Comparison of ENCODE assay signal across 28 cellular contexts in genomic region chr22:47705350-47705749, GRCh38.
DNase-seq lines count a peak whose midpoint lies in the region; ATAC-seq, FAIRE-seq and TF ChIP-seq lines count a peak whose summit lies in the region.
"Had no signal": no experiment of that assay in that cellular context is flagged by ENCODE, and none has a peak within 500 bp of the region (broad histone marks: within the 10 kb centered on the region; RNA-seq: fewer than 3 reads in every experiment).

No MANE protein-coding gene starts in this region.

- H3K9ac ChIP-seq in IMR-90 (ENCODE audit: low read depth, low read length) (no peak overlapping the region), PC-3 (ENCODE audit: low read length) (no peak overlapping the region), H1 (replicated peaks in 1 of 4; ENCODE audit: extremely low read depth in 1 of 4, low read depth in 3 of 4, low read length in 3 of 4) (no peak overlapping the region)
- H3K9ac ChIP-seq: BLaER1 had no signal

- TF ChIP-seq RAD21 in IMR-90 (IDR thresholded peaks at IDR 0.05; ENCODE audit: low read length) (no peak), H1 (IDR thresholded peaks at IDR 0.05 in 1 of 2, conservative IDR thresholded peaks at IDR 0.05 in 1 of 2; ENCODE audit: low read depth in 2 of 2, low read length in 2 of 2) (no peak)

- H4K20me1 ChIP-seq in IMR-90 (ENCODE audit: insufficient read depth, low read length) (no peaks in the 10 kb centered on the region), PC-3 (ENCODE audit: low read length) (no peaks in the 10 kb centered on the region), H1 (replicated peaks in 1 of 2; ENCODE audit: control insufficient read depth in 1 of 2, insufficient read depth in 2 of 2, low read length in 2 of 2) (no peaks in the 10 kb centered on the region)
- H4K20me1 ChIP-seq: BLaER1 had no signal

- H4K91ac ChIP-seq in IMR-90 (ENCODE audit: insufficient read depth, low read depth, low read length) (no peak overlapping the region), H1 (replicated peaks; ENCODE audit: insufficient read length, low read length) (no peak overlapping the region)

- H3K14ac ChIP-seq in IMR-90 (replicated peaks; ENCODE audit: low read depth, low read length) (no peak overlapping the region), H1 (ENCODE audit: insufficient read length) (no peak overlapping the region)

- POLR2A ChIA-PET in IMR-90 (lab: Charles Lee; ENCODE audit: unreplicated experiment) (no interaction called here), PC-3 (lab: Charles Lee; ENCODE audit: unreplicated experiment) (no interaction called here), H1 (lab: Charles Lee; ENCODE audit: partially characterized antibody) (no interaction called here)

- H3K79me2 ChIP-seq in PC-3 (ENCODE audit: low read length) (no peaks in the 10 kb centered on the region), H1 (ENCODE audit: control insufficient read depth in 1 of 2, insufficient read depth in 2 of 2, low read length in 2 of 2) (no peaks in the 10 kb centered on the region)

- H2BK120ac ChIP-seq in IMR-90 (ENCODE audit: low read depth, low read length) (no peak overlapping the region), H1 (replicated peaks; ENCODE audit: low read depth, low read length) (no peak overlapping the region)

- no peak overlapping the region for H3K18ac ChIP-seq in IMR-90 (ENCODE audit: low read depth, low read length)
- H3K18ac ChIP-seq in H1 (ENCODE audit: extremely low read depth, low read length): no peak overlapping the region

- no peaks in the 10 kb centered on the region for H3K9me2 ChIP-seq in PC-3 (replicated peaks; ENCODE audit: low read length)

- no peak overlapping the region for H3K27ac Mint-ChIP-seq in natural killer cell treated with Interleukin-12 subunit alpha and Interleukin-12 subunit beta and Interleukin-15 and Interleukin-18, amount 100 ng/mL, for 72 hours
- H3K27ac Mint-ChIP-seq: CD14-positive monocyte; CD4-positive, alpha-beta memory T cell; CD8-positive, alpha-beta memory T cell had no signal

- no peak overlapping the region for H2AK9ac ChIP-seq in IMR-90 (replicated peaks; ENCODE audit: low read depth, low read length, poor library complexity)

- H3K4me1 Mint-ChIP-seq in natural killer cell treated with Interleukin-12 subunit alpha and Interleukin-12 subunit beta and Interleukin-15 and Interleukin-18, amount 100 ng/mL, for 72 hours (ENCODE audit: low read depth in 2 of 2): no peaks in the 10 kb centered on the region
- H3K4me1 Mint-ChIP-seq: CD14-positive monocyte; CD4-positive, alpha-beta memory T cell; CD4-positive, CD25-positive, alpha-beta regulatory T cell; CD8-positive, alpha-beta memory T cell had no signal

- FAIRE-seq in H1 (lab: Jason Lieb, UNC): no peak
- FAIRE-seq: A204.1, GM12891, GM19239 had no signal

- no peaks in the 10 kb centered on the region for H3K79me1 ChIP-seq in IMR-90 (ENCODE audit: low read depth in 1 of 2, low read length in 2 of 2)
- H3K79me1 ChIP-seq in H1 (ENCODE audit: low read depth, low read length): no peaks in the 10 kb centered on the region

- H2AK5ac ChIP-seq in IMR-90 (ENCODE audit: low read depth, low read length) (no peak overlapping the region), H1 (ENCODE audit: low read depth, low read length) (no peak overlapping the region)

- H3K4ac ChIP-seq in IMR-90 (ENCODE audit: low read depth, low read length) (no peak overlapping the region), H1 (replicated peaks; ENCODE audit: insufficient read length, low read depth, low read length) (no peak overlapping the region)

- ATAC-seq in IMR-90 (ENCODE audit: low read depth): no peak
- no peak for ATAC-seq in PC-3
- ATAC-seq in natural killer cell treated with Interleukin-12 subunit alpha and Interleukin-12 subunit beta and Interleukin-15 and Interleukin-18, amount 100 ng/mL, for 72 hours: no peak
- no peak for ATAC-seq in heart left ventricle

- intact Hi-C loops in IMR-90 (cut with micrococcal nuclease): no loop called here
- intact Hi-C loops in PC-3 (cut with micrococcal nuclease): no loop called here
- intact Hi-C loops in esophagus muscularis mucosa (cut with DNase I): no loop called here
- intact Hi-C loops in heart left ventricle (cut with DNase I): no loop called here

- H4K5ac ChIP-seq in IMR-90 (ENCODE audit: low read depth, low read length): no peak overlapping the region
- no peak overlapping the region for H4K5ac ChIP-seq in H1 (ENCODE audit: insufficient read length, low read depth, low read length)

- H2BK20ac ChIP-seq in IMR-90 (ENCODE audit: low read depth, low read length) (no peak overlapping the region), H1 (ENCODE audit: low read length) (no peak overlapping the region)

- dilution Hi-C loops in IMR-90 (cut with HindIII; ENCODE audit: low sequenced_read_pairs, unreplicated experiment): no loop called here

- TF ChIP-seq POLR2A in IMR-90 (IDR thresholded peaks at IDR 0.05; ENCODE audit: low read depth, low read length): no peak
- TF ChIP-seq POLR2A in H1 (IDR thresholded peaks at IDR 0.05; ENCODE audit: control extremely low read depth in 1 of 2, low read depth in 2 of 2, low read length in 2 of 2): no peak
- no peak for TF ChIP-seq POLR2A in esophagus muscularis mucosa (IDR thresholded peaks at IDR 0.05; ENCODE audit: low read depth)
- TF ChIP-seq POLR2A in heart left ventricle (IDR thresholded peaks at IDR 0.05): no peak

- TF ChIP-seq CTCF in IMR-90 (conservative IDR thresholded peaks at IDR 0.05; ENCODE audit: low read depth, low read length) (no peak), PC-3 (conservative IDR thresholded peaks at IDR 0.05; ENCODE audit: low read depth, low read length) (no peak), H1 (IDR thresholded peaks at IDR 0.05; ENCODE audit: control extremely low read depth in 1 of 3, insufficient read depth in 1 of 3, low read depth in 1 of 3, low read length in 3 of 3) (no peak), esophagus muscularis mucosa (IDR thresholded peaks at IDR 0.05) (no peak), GM10266 (IDR thresholded peaks at IDR 0.05; ENCODE audit: control insufficient read depth, insufficient read depth, low read depth, missing control alignments) (no peak), heart left ventricle (IDR thresholded peaks at IDR 0.05) (no peak)

- no peak overlapping the region for H3K27ac ChIP-seq in IMR-90 (ENCODE audit: insufficient read depth, low read length)
- H3K27ac ChIP-seq in PC-3 (ENCODE audit: low read length): no peak overlapping the region
- H3K27ac ChIP-seq in H1 (ENCODE audit: low read depth, low read length): no peak overlapping the region
- H3K27ac ChIP-seq in esophagus muscularis mucosa (replicated peaks in 1 of 4): no peak overlapping the region
- no peak overlapping the region for H3K27ac ChIP-seq in heart left ventricle
- H3K27ac ChIP-seq: BLaER1 had no signal

- H3K27me3 ChIP-seq in IMR-90 (ENCODE audit: control insufficient read depth, insufficient read depth, low read length) (no peaks in the 10 kb centered on the region), PC-3 (ENCODE audit: low read length) (no peaks in the 10 kb centered on the region), H1 (replicated peaks in 1 of 4; ENCODE audit: control insufficient read depth in 3 of 4, extremely low read depth in 1 of 4, insufficient read depth in 3 of 4, low read length in 3 of 4) (no peaks in the 10 kb centered on the region), esophagus muscularis mucosa (peaks cover 0 to 9% (median 0%) of the 10 kb centered on the region in 4 donors), heart left ventricle (peaks cover 0 to 18% (median 0%) of the 10 kb centered on the region in 9 donors)
- H3K27me3 ChIP-seq: BE2C, BLaER1 had no signal

- WGBS in IMR-90 (ENCODE audit: extremely low coverage in 2 of 2, insufficient read length in 1 of 2), 2 experiments: no CpG with 5 or more reads among the region's 2 CpGs
- WGBS in H1 (ENCODE audit: extremely low coverage in 1 of 2, insufficient coverage in 1 of 2, insufficient read length in 1 of 2, insufficient replicate concordance in 2 of 2, low coverage in 1 of 2, low lambda C conversion rate in 2 of 2, missing lambda C conversion rate in 1 of 2), 2 experiments: 98% methylated on average over 2 of the region's 2 CpGs; no CpG with 5 or more reads in 1 of the 2 experiments
- 74% methylated on average over 2 of the region's 2 CpGs for WGBS in esophagus muscularis mucosa
- WGBS in heart left ventricle, 4 donors: 78 to 92% (median 82%) methylated on average over 2 of the region's 2 CpGs

- H3K23me2 ChIP-seq in H1 (ENCODE audit: low read depth, low read length): peaks cover 4% of the 10 kb centered on the region; the same call in 1 of the 2 replicates

- DNase-seq in IMR-90: no peak
- no peak for DNase-seq in PC-3
- peak in 1 of 2 experiments; percentile 10 for DNase-seq in H1 (ENCODE audit: low read depth in 1 of 2, low spot score in 2 of 2)
- peak; percentile 64 for DNase-seq in esophagus muscularis mucosa (ENCODE audit: extremely low spot score)
- no peak for DNase-seq in natural killer cell treated with Interleukin-12 subunit alpha and Interleukin-12 subunit beta and Interleukin-15 and Interleukin-18, amount 100 ng/mL, for 72 hours (ENCODE audit: low spot score)
- DNase-seq in GM10266 (ENCODE audit: extremely low spot score): no peak
- DNase-seq in heart left ventricle: no peak
- DNase-seq in NCI-H1930 (lab: John Stamatoyannopoulos, UW): no peak
- DNase-seq: 8988T; ACHN; BE2C; C1 segment of cervical spinal cord; CD4-positive, alpha-beta memory T cell; CD4-positive, CD25-positive, alpha-beta regulatory T cell; CD8-positive, alpha-beta memory T cell; COR-L47; DMS 273 treated with DMSO at 0.1 percent for 48 hours; DMS153; DMS53; DMS79; DND-41; EL; GDM1 had no signal

- H3K56ac ChIP-seq in IMR-90 (ENCODE audit: extremely low read depth, insufficient read depth, low read length) (no peak overlapping the region), H1 (replicated peaks; ENCODE audit: insufficient read length, low read depth, low read length) (no peak overlapping the region)

- H3K36me3 Mint-ChIP-seq in natural killer cell treated with Interleukin-12 subunit alpha and Interleukin-12 subunit beta and Interleukin-15 and Interleukin-18, amount 100 ng/mL, for 72 hours: no peaks in the 10 kb centered on the region
- H3K36me3 Mint-ChIP-seq: CD14-positive monocyte; CD4-positive, alpha-beta memory T cell; CD4-positive, CD25-positive, alpha-beta regulatory T cell; CD8-positive, alpha-beta memory T cell had no signal

- H3K36me3 ChIP-seq in IMR-90 (ENCODE audit: control insufficient read depth, insufficient read depth, low read length) (no peaks in the 10 kb centered on the region), PC-3 (ENCODE audit: low read depth, low read length) (peaks cover 7% of the 10 kb centered on the region; the same call in 1 of the 2 replicates), H1 (ENCODE audit: control insufficient read depth in 2 of 4, insufficient read depth in 4 of 4, low read length in 3 of 4) (no peaks in the 10 kb centered on the region), esophagus muscularis mucosa (no peaks in the 10 kb centered on the region), heart left ventricle (no peaks in the 10 kb centered on the region)
- H3K36me3 ChIP-seq: BE2C, BLaER1 had no signal

- in situ Hi-C loops in IMR-90 (cut with MboI; ENCODE audit: low sequenced_read_pairs): no loop called here

- H3K9me3 ChIP-seq in IMR-90 (ENCODE audit: control insufficient read depth, insufficient read depth, low read length) (peaks cover 20% of the 10 kb centered on the region), PC-3 (ENCODE audit: low read length) (no peaks in the 10 kb centered on the region), H1 (ENCODE audit: insufficient read depth in 2 of 2, low read depth in 1 of 2, low read length in 1 of 2) (no peaks in the 10 kb centered on the region), esophagus muscularis mucosa (peaks cover 0 to 7% (median 0%) of the 10 kb centered on the region in 4 donors), heart left ventricle (peaks cover 0 to 2% (median 0%) of the 10 kb centered on the region in 12 donors)
- H3K9me3 ChIP-seq: BE2C, BLaER1 had no signal

- H3K9me3 Mint-ChIP-seq in natural killer cell treated with Interleukin-12 subunit alpha and Interleukin-12 subunit beta and Interleukin-15 and Interleukin-18, amount 100 ng/mL, for 72 hours: no peaks in the 10 kb centered on the region
- H3K9me3 Mint-ChIP-seq: CD4-positive, alpha-beta memory T cell; CD4-positive, CD25-positive, alpha-beta regulatory T cell had no signal

- no peak for TF ChIP-seq EP300 in H1 (IDR thresholded peaks at IDR 0.05; ENCODE audit: borderline replicate concordance in 1 of 2, low read depth in 2 of 2, low read length in 2 of 2)
- no peak for TF ChIP-seq EP300 in esophagus muscularis mucosa (IDR thresholded peaks at IDR 0.05)

- H3K23ac ChIP-seq in IMR-90 (ENCODE audit: low read depth, low read length) (no peak overlapping the region), H1 (ENCODE audit: insufficient read length) (no peak overlapping the region)

- no peak overlapping the region for H3K4me3 Mint-ChIP-seq in natural killer cell treated with Interleukin-12 subunit alpha and Interleukin-12 subunit beta and Interleukin-15 and Interleukin-18, amount 100 ng/mL, for 72 hours
- H3K4me3 Mint-ChIP-seq: CD14-positive monocyte; CD4-positive, alpha-beta memory T cell; CD4-positive, CD25-positive, alpha-beta regulatory T cell; CD8-positive, alpha-beta memory T cell had no signal

- H2AFZ ChIP-seq in IMR-90 (replicated peaks; ENCODE audit: low read length, poor library complexity): no peak overlapping the region
- H2AFZ ChIP-seq in PC-3 (ENCODE audit: low read length): no peak overlapping the region
- no peak overlapping the region for H2AFZ ChIP-seq in H1 (ENCODE audit: low read length)

- H2BK12ac ChIP-seq in H1 (ENCODE audit: low read depth, low read length): no peak overlapping the region

- peaks cover 35 to 49% of the 10 kb centered on the region in 2 donors for H3K27me3 Mint-ChIP-seq in natural killer cell treated with Interleukin-12 subunit alpha and Interleukin-12 subunit beta and Interleukin-15 and Interleukin-18, amount 100 ng/mL, for 72 hours

- H3K4me3 ChIP-seq in IMR-90 (ENCODE audit: insufficient read depth, low read depth, low read length) (no peak overlapping the region), PC-3 (ENCODE audit: low read length) (no peak overlapping the region), H1 (ENCODE audit: extremely low read depth in 1 of 4, insufficient read depth in 2 of 4, low read depth in 3 of 4, low read length in 4 of 4) (no peak overlapping the region), esophagus muscularis mucosa (no peak overlapping the region), heart left ventricle (no peak overlapping the region)
- H3K4me3 ChIP-seq: BLaER1 had no signal

- BruUV-seq in IMR-90 (replicated peaks; lab: Mats Ljungman, UMichigan): no TSS peak
- TSS peak; percentile 12 for BruUV-seq in PC-3 (replicated peaks; lab: Mats Ljungman, UMichigan)

- no peaks in the 10 kb centered on the region for H3K4me1 ChIP-seq in IMR-90 (ENCODE audit: control insufficient read depth, insufficient read depth, low read length)
- H3K4me1 ChIP-seq in PC-3 (ENCODE audit: insufficient read depth, low read length): no peaks in the 10 kb centered on the region
- peaks cover 0 to 4% (median 3%) of the 10 kb centered on the region in 4 experiments; a peak in 4 of 7 replicates for H3K4me1 ChIP-seq in H1 (replicated peaks in 1 of 4; ENCODE audit: control insufficient read depth in 3 of 4, insufficient read depth in 4 of 4, low read length in 3 of 4)
- no peaks in the 10 kb centered on the region for H3K4me1 ChIP-seq in esophagus muscularis mucosa
- no peaks in the 10 kb centered on the region for H3K4me1 ChIP-seq in heart left ventricle
- H3K4me1 ChIP-seq: BE2C, BLaER1 had no signal

- no peak overlapping the region for H3K4me2 ChIP-seq in IMR-90 (ENCODE audit: low read depth, low read length)
- H3K4me2 ChIP-seq in PC-3 (ENCODE audit: low read length): no peak overlapping the region
- H3K4me2 ChIP-seq in H1 (ENCODE audit: insufficient read depth in 1 of 2, low read depth in 2 of 2, low read length in 2 of 2): no peak overlapping the region
- H3K4me2 ChIP-seq: BLaER1 had no signal

- CTCF ChIA-PET in IMR-90 (lab: Yijun Ruan, JAX): no interaction called here
- CTCF ChIA-PET in PC-3 (lab: Charles Lee): no interaction called here
- CTCF ChIA-PET in H1 (lab: Charles Lee; ENCODE audit: partially characterized antibody): interaction anchor here (1.2 kb wide), 1 partner anchor 32 kb away, joined by 3 read pairs; no protein-coding TSS in a partner anchor

- H2BK15ac ChIP-seq in IMR-90 (ENCODE audit: low read depth, low read length) (no peak overlapping the region), H1 (ENCODE audit: low read length) (no peak overlapping the region)

- no peaks in the 10 kb centered on the region for H3F3A ChIP-seq in PC-3 (ENCODE audit: low read length, unreplicated experiment)

- no peaks in the 10 kb centered on the region for H3K9me1 ChIP-seq in IMR-90 (ENCODE audit: insufficient read depth, low read length)

- H4K8ac ChIP-seq in IMR-90 (ENCODE audit: low read depth in 2 of 2, low read length in 2 of 2): no peak overlapping the region
- no peak overlapping the region for H4K8ac ChIP-seq in H1 (ENCODE audit: extremely low read depth, insufficient read depth, low read length)

- no peak overlapping the region for H2BK5ac ChIP-seq in IMR-90 (ENCODE audit: low read depth, low read length, poor library complexity, severe bottlenecking)
- no peak overlapping the region for H2BK5ac ChIP-seq in H1 (ENCODE audit: low read depth, low read length)
